18 cellular contexts compared by ENCODE assay signal in genomic region chr1:9305216-9305615, GRCh38.
"Had no signal": no experiment of that assay in that cellular context is flagged by ENCODE, and none has a peak within 500 bp of the region (broad histone marks: within the 10 kb centered on the region; RNA-seq: fewer than 3 reads in every experiment).

No MANE protein-coding gene starts in this region.

- ATAC-seq: effector memory CD8-positive, alpha-beta T cell; natural killer cell had no signal

- H3K9me3 Mint-ChIP-seq: activated B cell treated with CpG ODN at 0.5 μM for 24 hours; activated CD4-positive, alpha-beta T cell treated with anti-CD3 and anti-CD28 coated beads, Interleukin-2, amount 10 ng/mL, durations not matched to agents 24 days and 14 days; activated T-helper 2 cell treated with anti-CD3 and anti-CD28 coated beads, Interferon-gamma antibody, Interleukin-2, Interleukin-4, amounts not matched to agents 10 μg/mL and 5 μg/mL and 100 μg/mL, durations not matched to agents 14 hours and 24 hours and 36 hours; brain; central memory CD8-positive, alpha-beta T cell; effector memory CD8-positive, alpha-beta T cell; natural killer cell; stimulated activated naive CD8-positive, alpha-beta T cell treated with anti-CD3 and anti-CD28 coated beads, Interleukin-15, Interleukin-2, amounts not matched to agents 100 ng/mL and 50 ng/mL, for 24 hours; T-helper 1 cell treated with Interleukin-12 subunit alpha and Interleukin-12 subunit beta and Interleukin-4 antibody, amounts not matched to agents 30 μg/mL and 1 μg/mL, for 36 hours had no signal

- DNase-seq: activated B cell treated with CpG ODN at 0.5 μM for 24 hours; activated CD4-positive, alpha-beta T cell treated with anti-CD3 and anti-CD28 coated beads, Interleukin-2, amount 10 ng/mL, durations not matched to agents 24 days and 14 days; activated CD8-positive, alpha-beta memory T cell treated with anti-CD3 and anti-CD28 coated beads for 24 hours; activated naive CD4-positive, alpha-beta T cell treated with anti-CD3 and anti-CD28 coated beads, Interleukin-2, amount 50 U/mL, for 16 hours; adrenal gland; effector memory CD8-positive, alpha-beta T cell; hypothalamus; kidney glomerular epithelial cell; natural killer cell; occipital lobe; stimulated activated CD4-positive, alpha-beta T cell treated with anti-CD3 and anti-CD28 coated beads, Interleukin-12 subunit alpha, Interleukin-12 subunit beta, amount 100 ng/mL, for 4 hours; testis; uterus had no signal

- H3K27ac ChIP-seq: adrenal gland, testis had no signal

- H3K36me3 Mint-ChIP-seq: brain, natural killer cell had no signal

- H3K9me3 ChIP-seq: adrenal gland, testis, uterus had no signal

- H3K4me3 Mint-ChIP-seq: activated B cell treated with CpG ODN at 0.5 μM for 24 hours; activated CD4-positive, alpha-beta T cell treated with anti-CD3 and anti-CD28 coated beads, Interleukin-2, amount 10 ng/mL, durations not matched to agents 24 days and 14 days; brain; central memory CD8-positive, alpha-beta T cell; effector memory CD8-positive, alpha-beta T cell; natural killer cell; stimulated activated naive CD8-positive, alpha-beta T cell treated with anti-CD3 and anti-CD28 coated beads, Interleukin-15, Interleukin-2, amounts not matched to agents 100 ng/mL and 50 ng/mL, for 24 hours; T-helper 1 cell treated with Interleukin-12 subunit alpha and Interleukin-12 subunit beta and Interleukin-4 antibody, amounts not matched to agents 30 μg/mL and 1 μg/mL, for 36 hours had no signal

- H3K36me3 ChIP-seq: adrenal gland, uterus had no signal

- H3K27me3 ChIP-seq: adrenal gland, testis, uterus had no signal

- H3K27me3 Mint-ChIP-seq: activated B cell treated with CpG ODN at 0.5 μM for 24 hours; activated CD4-positive, alpha-beta T cell treated with anti-CD3 and anti-CD28 coated beads, Interleukin-2, amount 10 ng/mL, durations not matched to agents 24 days and 14 days; stimulated activated naive CD8-positive, alpha-beta T cell treated with anti-CD3 and anti-CD28 coated beads, Interleukin-15, Interleukin-2, amounts not matched to agents 100 ng/mL and 50 ng/mL, for 24 hours had no signal

- H3K27ac Mint-ChIP-seq: activated B cell treated with CpG ODN at 0.5 μM for 24 hours; activated CD4-positive, alpha-beta T cell treated with anti-CD3 and anti-CD28 coated beads, Interleukin-2, amount 10 ng/mL, durations not matched to agents 24 days and 14 days; activated T-helper 2 cell treated with anti-CD3 and anti-CD28 coated beads, Interferon-gamma antibody, Interleukin-2, Interleukin-4, amounts not matched to agents 10 μg/mL and 5 μg/mL and 100 μg/mL, durations not matched to agents 14 hours and 24 hours and 36 hours; natural killer cell; stimulated activated naive CD8-positive, alpha-beta T cell treated with anti-CD3 and anti-CD28 coated beads, Interleukin-15, Interleukin-2, amounts not matched to agents 100 ng/mL and 50 ng/mL, for 24 hours; T-helper 1 cell treated with Interleukin-12 subunit alpha and Interleukin-12 subunit beta and Interleukin-4 antibody, amounts not matched to agents 30 μg/mL and 1 μg/mL, for 36 hours had no signal

- H3K4me3 ChIP-seq: adrenal gland, testis, uterus had no signal
